ENCODE assay signal across 1 cellular context in the genomic region with DNA sequence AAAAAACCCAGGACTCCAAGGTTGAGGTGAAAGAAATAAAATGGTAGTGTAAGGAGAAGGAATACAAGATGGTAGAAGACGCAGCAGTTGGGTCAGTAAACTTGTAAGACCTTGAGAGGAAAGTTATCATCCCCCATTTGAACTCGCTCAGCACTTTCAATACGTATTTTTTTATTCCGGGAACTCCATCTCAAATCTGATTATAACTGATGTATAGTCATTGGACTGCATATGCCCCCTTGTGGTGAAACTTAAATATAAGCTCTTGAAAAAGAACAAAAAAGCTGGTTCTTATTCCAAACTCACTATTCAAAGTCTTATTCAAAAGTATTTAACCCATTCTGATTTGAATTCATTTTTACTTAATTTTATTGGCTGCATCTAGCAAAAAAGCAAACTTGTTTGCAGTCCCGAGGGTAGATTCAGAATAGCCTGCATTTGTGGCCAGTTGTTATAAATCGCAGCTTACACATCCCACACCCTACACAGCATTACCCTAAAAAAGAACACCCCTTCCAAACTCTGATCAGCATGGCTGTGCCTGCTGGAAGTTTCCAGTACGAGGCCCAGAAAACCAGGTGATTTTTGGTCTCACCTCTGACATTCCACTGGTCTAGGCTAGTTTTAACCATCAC.
TF ChIP-seq lines count a peak whose summit lies in the region.

No MANE protein-coding gene starts in this region.

TF ChIP-seq in SK-N-SH treated with all-trans-retinoic acid at 6 μM for 48 hours, 23 proteins besides CTCF, POLR2A, EP300 and RAD21 (continued from another document):
- no peak for TF ChIP-seq SNAI2 (CRISPR knock-in tag; IDR thresholded peaks at IDR 0.05)
